Comparison of ENCODE assay signal across 23 cellular contexts in the genomic region with DNA sequence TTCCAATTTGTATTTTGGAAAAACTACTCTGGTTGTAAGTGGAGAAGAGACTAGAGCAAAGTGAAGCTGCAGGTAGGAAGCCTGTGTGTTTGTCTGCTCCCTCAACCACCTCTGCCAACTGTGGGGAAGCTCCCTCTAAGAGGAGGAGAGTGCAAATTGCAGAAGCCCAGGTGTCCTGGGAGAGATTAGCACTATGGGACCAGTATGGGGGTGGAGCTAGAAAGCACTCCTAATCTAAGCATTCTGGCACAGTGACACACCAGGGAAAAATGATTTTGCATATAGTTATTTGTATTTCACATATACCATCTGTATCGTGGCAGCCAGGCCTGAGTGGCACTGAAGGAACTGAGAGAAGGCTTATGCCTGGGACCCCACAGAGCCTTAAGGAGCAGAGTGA. TPM values are rescaled to one million over a fixed set of nuclear protein-coding genes. Genes with fewer than 3 reads are reported as not detected.
DNase-seq lines count a peak whose midpoint lies in the region; ATAC-seq, FAIRE-seq and TF ChIP-seq lines count a peak whose summit lies in the region.
"Had no signal": no experiment of that assay in that cellular context is flagged by ENCODE, and none has a peak within 500 bp of the region (broad histone marks: within the 10 kb centered on the region; RNA-seq: fewer than 3 reads in every experiment).

No MANE protein-coding gene starts in this region.

- WGBS in mesendoderm (ENCODE audit: extremely low coverage, insufficient coverage, low lambda C conversion rate): no CpG with 5 or more reads among the region's 1 CpG
- 0% methylated on average over 1 of the region's 1 CpG for WGBS in small intestine, 3 donors

- DNase-seq in HFFc6: no peak
- no peak for DNase-seq in SJSA1 (ENCODE audit: low read depth in 1 of 2, low spot score in 2 of 2)
- DNase-seq in mesendoderm: peak; percentile 15
- DNase-seq in small intestine: peak; percentile 51
- no peak for DNase-seq in activated naive CD8-positive, alpha-beta T cell treated with anti-CD3 and anti-CD28 coated beads, Interleukin-2, amount 50 U/mL, for 24 hours
- DNase-seq in activated CD4-positive, alpha-beta T cell treated with anti-CD3 and anti-CD28 coated beads for 1 hour: no peak
- DNase-seq: BE2C; CD4-positive, alpha-beta T cell; COR-L47; DND-41; Karpas-422; NCI-H1417 treated with DMSO at 0.1 percent for 48 hours; NCI-H187; NCI-H510A; NCI-H82 had no signal

- no peaks in the 10 kb centered on the region for H3K79me1 ChIP-seq in mesendoderm (ENCODE audit: low read length)

- H3K36me3 Mint-ChIP-seq in HFFc6 (ENCODE audit: low read depth): peaks cover 19% of the 10 kb centered on the region
- H3K36me3 Mint-ChIP-seq in activated naive CD8-positive, alpha-beta T cell treated with anti-CD3 and anti-CD28 coated beads, Interleukin-2, amount 50 U/mL, for 24 hours (ENCODE audit: low read depth): no peaks in the 10 kb centered on the region

- peak overlapping the region; percentile 79 for H3K27ac ChIP-seq in SJSA1
- no peak overlapping the region for H3K27ac ChIP-seq in mesendoderm (ENCODE audit: low read depth, low read length)
- peak overlapping the region in 1 of 2 donors; percentile 20 for H3K27ac ChIP-seq in small intestine (ENCODE audit: low read depth in 1 of 2, low read length in 1 of 2)

- H3K4ac ChIP-seq in mesendoderm (ENCODE audit: low read depth, low read length): no peak overlapping the region

- no peak for ATAC-seq in activated naive CD8-positive, alpha-beta T cell treated with anti-CD3 and anti-CD28 coated beads, Interleukin-2, amount 50 U/mL, for 24 hours
- ATAC-seq in GM18502 (IDR thresholded peaks at IDR 0.05; ENCODE audit: poor library complexity, unreplicated experiment): no peak
- ATAC-seq: GM23338, Right ventricle myocardium inferior had no signal

- H2BK15ac ChIP-seq in mesendoderm (replicated peaks; ENCODE audit: low read depth): no peak overlapping the region

- H3K4me3 ChIP-seq in SJSA1 (no peak overlapping the region), mesendoderm (ENCODE audit: low read length) (no peak overlapping the region), small intestine (ENCODE audit: low read depth in 1 of 2, low read length in 2 of 2) (no peak overlapping the region)
- H3K4me3 ChIP-seq: GM23338, HAP-1 had no signal

- H3K18ac ChIP-seq in mesendoderm (ENCODE audit: low read length): no peak overlapping the region

- no peaks in the 10 kb centered on the region; the same call in none of the 2 replicates for H3K27me3 Mint-ChIP-seq in HFFc6 (ENCODE audit: insufficient read depth)
- peaks cover 3% of the 10 kb centered on the region for H3K27me3 Mint-ChIP-seq in activated naive CD8-positive, alpha-beta T cell treated with anti-CD3 and anti-CD28 coated beads, Interleukin-2, amount 50 U/mL, for 24 hours

- no peak overlapping the region for H2BK120ac ChIP-seq in mesendoderm (ENCODE audit: low read depth, low read length)

- peaks cover 43% of the 10 kb centered on the region for H3K4me1 Mint-ChIP-seq in HFFc6 (ENCODE audit: low read depth)
- no peaks in the 10 kb centered on the region for H3K4me1 Mint-ChIP-seq in activated naive CD8-positive, alpha-beta T cell treated with anti-CD3 and anti-CD28 coated beads, Interleukin-2, amount 50 U/mL, for 24 hours
- H3K4me1 Mint-ChIP-seq: GM23338 had no signal

- peaks cover 26% of the 10 kb centered on the region for H3K4me1 ChIP-seq in SJSA1 (replicated peaks)
- H3K4me1 ChIP-seq in mesendoderm (ENCODE audit: control insufficient read depth, low read depth, low read length): peaks cover 2% of the 10 kb centered on the region
- H3K4me1 ChIP-seq in small intestine (ENCODE audit: control insufficient read depth in 2 of 2, insufficient read depth in 1 of 2, low read depth in 1 of 2, low read length in 1 of 2): no peaks in the 10 kb centered on the region
- H3K4me1 ChIP-seq: BE2C, HAP-1 had no signal

- H3K9ac ChIP-seq in mesendoderm (ENCODE audit: low read length): no peak overlapping the region

- H2AK5ac ChIP-seq in mesendoderm (ENCODE audit: low read length): no peak overlapping the region

- H3K27ac Mint-ChIP-seq in HFFc6: peak overlapping the region; percentile 84
- no peak overlapping the region for H3K27ac Mint-ChIP-seq in activated naive CD8-positive, alpha-beta T cell treated with anti-CD3 and anti-CD28 coated beads, Interleukin-2, amount 50 U/mL, for 24 hours
- H3K27ac Mint-ChIP-seq: CD4-positive, alpha-beta T cell; GM23338 had no signal

- no peak overlapping the region for H4K5ac ChIP-seq in mesendoderm (ENCODE audit: low read length)

- H2BK5ac ChIP-seq in mesendoderm (ENCODE audit: low read length): no peak overlapping the region

- H3K79me2 ChIP-seq in mesendoderm (ENCODE audit: control insufficient read depth, insufficient read depth, low read length): no peaks in the 10 kb centered on the region

- no peak overlapping the region for H3K23ac ChIP-seq in mesendoderm (ENCODE audit: low read length)

- no peaks in the 10 kb centered on the region for H3K27me3 ChIP-seq in SJSA1 (replicated peaks)
- no peaks in the 10 kb centered on the region for H3K27me3 ChIP-seq in mesendoderm (ENCODE audit: insufficient read depth, low read length, poor library complexity)
- H3K27me3 ChIP-seq in small intestine (ENCODE audit: control insufficient read depth in 2 of 2, insufficient read depth in 2 of 2, low read length in 2 of 2): no peaks in the 10 kb centered on the region
- H3K27me3 ChIP-seq: BE2C had no signal

- H3K9me3 ChIP-seq in SJSA1 (replicated peaks) (0 out of 2 replicates have a peak, but pooled peaks cover 2% of the 10 kb centered on the region), small intestine (ENCODE audit: control insufficient read depth, low read depth) (no peaks in the 10 kb centered on the region)
- H3K9me3 ChIP-seq: BE2C, HAP-1 had no signal

- no peak for FAIRE-seq in small intestine (lab: Jason Lieb, UNC)
- FAIRE-seq: G401.6 had no signal

- H3K4me2 ChIP-seq in mesendoderm (ENCODE audit: low read length): no peak overlapping the region
- H3K4me2 ChIP-seq: GM23338 had no signal

- peaks cover 15% of the 10 kb centered on the region for H3K9me3 Mint-ChIP-seq in HFFc6
- H3K9me3 Mint-ChIP-seq in activated naive CD8-positive, alpha-beta T cell treated with anti-CD3 and anti-CD28 coated beads, Interleukin-2, amount 50 U/mL, for 24 hours: peaks cover 6% of the 10 kb centered on the region

- no peak overlapping the region for H4K8ac ChIP-seq in mesendoderm (ENCODE audit: low read depth, low read length)

- H3K36me3 ChIP-seq in SJSA1: no peaks in the 10 kb centered on the region
- H3K36me3 ChIP-seq in mesendoderm (ENCODE audit: control insufficient read depth, insufficient read depth, low read length): no peaks in the 10 kb centered on the region
- H3K36me3 ChIP-seq in small intestine (ENCODE audit: control insufficient read depth in 2 of 2, insufficient read depth in 2 of 2, low read length in 2 of 2): peaks cover 0 to 5% of the 10 kb centered on the region in 2 donors
- H3K36me3 ChIP-seq: BE2C, HAP-1 had no signal

- peak overlapping the region; percentile 52 for H3K4me3 Mint-ChIP-seq in HFFc6
- no peak overlapping the region for H3K4me3 Mint-ChIP-seq in activated naive CD8-positive, alpha-beta T cell treated with anti-CD3 and anti-CD28 coated beads, Interleukin-2, amount 50 U/mL, for 24 hours
- H3K4me3 Mint-ChIP-seq: CD4-positive, alpha-beta T cell; GM23338 had no signal

- no peak for TF ChIP-seq CTCF in HFFc6 (IDR thresholded peaks at IDR 0.05)

- no peak overlapping the region for H3K56ac ChIP-seq in mesendoderm (ENCODE audit: low read length)

RNA-seq across cellular contexts. Expression of a gene that starts 12.8 kb away (rescaled TPM):
- under 1 TPM in 3 of 6 experiments, not detected in 3; 0.23 to 0.47 (median 0.28) TPM for total RNA-seq in HFFc6 (2021; fragmentation: NEBNext Ultra II Directional; extraction: Animal tissue kit (Norgen Biotek cat#: 25700))
- total RNA-seq in SJSA1 (2014; rRNA removed; shearing (Covaris generic)): 8.5 and 8.7 TPM in 2 replicates
- 1.9 TPM for polyA plus RNA-seq in mesendoderm (2013, experiment 1 of 2)
- polyA plus RNA-seq in mesendoderm (2013, experiment 2 of 2): 1.5 TPM
- polyA plus RNA-seq in small intestine: 1,000 to 10,000 TPM in 1 of 3 donors, 100 to 1,000 TPM in 2; 174 to 2,206 (median 600) TPM
- total RNA-seq: A673; CD4-positive, alpha-beta T cell; GM23338; HT1080; MCF 10A; Right ventricle myocardium inferior had no signal
- polyA plus RNA-seq: GM23338 had no signal

RNA-seq across cellular contexts. Expression of a gene that starts 27.6 kb away (rescaled TPM):
- not detected for total RNA-seq in HFFc6 (2021; fragmentation: NEBNext Ultra II Directional; extraction: Animal tissue kit (Norgen Biotek cat#: 25700))
- not detected in 2 replicates for total RNA-seq in SJSA1 (2014; rRNA removed; shearing (Covaris generic))
- polyA plus RNA-seq in mesendoderm (2013, experiment 1 of 2): 0.38 TPM
- polyA plus RNA-seq in mesendoderm (2013, experiment 2 of 2): 0.46 TPM
- 10 to 100 TPM; 21.5 to 88.6 (median 24.3) TPM for polyA plus RNA-seq in small intestine
- total RNA-seq: A673; CD4-positive, alpha-beta T cell; GM23338; HT1080; MCF 10A; Right ventricle myocardium inferior had no signal
- polyA plus RNA-seq: GM23338 had no signal

RNA-seq across cellular contexts. Expression of a gene that starts 49.8 kb away (rescaled TPM):
- not detected for total RNA-seq in HFFc6 (2021; fragmentation: NEBNext Ultra II Directional; extraction: Animal tissue kit (Norgen Biotek cat#: 25700))
- total RNA-seq in SJSA1 (2014; rRNA removed; shearing (Covaris generic)): not detected in 2 replicates
- polyA plus RNA-seq in mesendoderm (2013, experiment 1 of 2): not detected
- not detected for polyA plus RNA-seq in mesendoderm (2013, experiment 2 of 2)
- not detected for polyA plus RNA-seq in small intestine
- total RNA-seq: A673; CD4-positive, alpha-beta T cell; GM23338; HT1080; MCF 10A; Right ventricle myocardium inferior had no signal
- polyA plus RNA-seq: GM23338 had no signal

Comparison
In these comparisons a context has a peak if more than half of its experiments do, and no peak if none do; other contexts are left out.
1. DNase-seq: peak in mesendoderm (single experiment) and small intestine (single experiment); none in HFFc6 (single experiment), SJSA1 (0 of 2), activated naive CD8-positive, alpha-beta T cell treated with anti-CD3 and anti-CD28 coated beads, Interleukin-2, amount 50 U/mL, for 24 hours (single experiment) and activated CD4-positive, alpha-beta T cell treated with anti-CD3 and anti-CD28 coated beads for 1 hour (single experiment).